In genomic region chr14:58663494-58664111, GRCh38 we compare ENCODE assay signal across 10 cellular contexts. TPM values are rescaled to one million over a fixed set of nuclear protein-coding genes. Genes with fewer than 3 reads are reported as not detected.
DNase-seq lines count a peak whose midpoint lies in the region; TF ChIP-seq lines count a peak whose summit lies in the region.
"Had no signal": no experiment of that assay in that cellular context is flagged by ENCODE, and none has a peak within 500 bp of the region (broad histone marks: within the 10 kb centered on the region; RNA-seq: fewer than 3 reads in every experiment).

No MANE protein-coding gene starts in this region.

- no peak for TF ChIP-seq CTCF in kidney epithelial cell (IDR thresholded peaks at IDR 0.05; ENCODE audit: insufficient read depth, low read length, poor library complexity, severe bottlenecking)

- peak; percentile 58 for DNase-seq in AG20443 (ENCODE audit: low spot score)
- peak; percentile 46 for DNase-seq in NCI-H1092 (lab: John Stamatoyannopoulos, UW)
- peak; percentile 46 to 55 for DNase-seq in SJCRH30
- DNase-seq in kidney epithelial cell (ENCODE audit: low read depth), result peak; percentile 92
- no peak for DNase-seq in stimulated activated CD4-positive, alpha-beta T cell treated with anti-CD3 and anti-CD28 coated beads, Interleukin-12 subunit alpha, Interleukin-12 subunit beta, amount 100 ng/mL, for 4 hours
- DNase-seq in D341Med (ENCODE audit: low spot score), result no peak
- DNase-seq in activated CD4-positive, alpha-beta T cell treated with anti-CD3 and anti-CD28 coated beads, Interleukin-2, amount 10 ng/mL, durations not matched to agents 7 days and 5 days, result no peak
- no peak for DNase-seq in stimulated activated CD4-positive, alpha-beta T cell treated with anti-CD3 and anti-CD28 coated beads, Interleukin-4, amount 100 ng/mL, for 24 hours
- DNase-seq: activated CD8-positive, alpha-beta T cell treated with anti-CD3 and anti-CD28 coated beads for 36 hours; right cardiac atrium had no signal

- H3K4me1 ChIP-seq in SJCRH30, result peaks cover 29% of the 10 kb centered on the region

- POLR2A ChIA-PET in activated CD4-positive, alpha-beta T cell treated with anti-CD3 and anti-CD28 coated beads, Interleukin-2, amount 10 ng/mL, durations not matched to agents 7 days and 5 days (lab: Charles Lee), result no interaction called here

- no peaks in the 10 kb centered on the region for H3K36me3 Mint-ChIP-seq in activated CD4-positive, alpha-beta T cell treated with anti-CD3 and anti-CD28 coated beads, Interleukin-2, amount 10 ng/mL, durations not matched to agents 7 days and 5 days (ENCODE audit: low read depth)

- no peak overlapping the region for H3K27ac Mint-ChIP-seq in activated CD4-positive, alpha-beta T cell treated with anti-CD3 and anti-CD28 coated beads, Interleukin-2, amount 10 ng/mL, durations not matched to agents 7 days and 5 days
- H3K27ac Mint-ChIP-seq: activated CD8-positive, alpha-beta T cell treated with anti-CD3 and anti-CD28 coated beads for 36 hours had no signal

- no peaks in the 10 kb centered on the region for H3K9me3 ChIP-seq in SJCRH30 (replicated peaks)

- H3K4me1 Mint-ChIP-seq in activated CD4-positive, alpha-beta T cell treated with anti-CD3 and anti-CD28 coated beads, Interleukin-2, amount 10 ng/mL, durations not matched to agents 7 days and 5 days, result peaks cover 19% of the 10 kb centered on the region

- no peaks in the 10 kb centered on the region for H3K27me3 Mint-ChIP-seq in activated CD4-positive, alpha-beta T cell treated with anti-CD3 and anti-CD28 coated beads, Interleukin-2, amount 10 ng/mL, durations not matched to agents 7 days and 5 days
- H3K27me3 Mint-ChIP-seq: activated CD8-positive, alpha-beta T cell treated with anti-CD3 and anti-CD28 coated beads for 36 hours had no signal

- no peaks in the 10 kb centered on the region for H3K27me3 ChIP-seq in SJCRH30
- H3K27me3 ChIP-seq in kidney epithelial cell (ENCODE audit: control insufficient read depth, insufficient read depth, low read length), result no peaks in the 10 kb centered on the region

- H3K9me3 Mint-ChIP-seq in activated CD4-positive, alpha-beta T cell treated with anti-CD3 and anti-CD28 coated beads, Interleukin-2, amount 10 ng/mL, durations not matched to agents 7 days and 5 days, result no peaks in the 10 kb centered on the region
- H3K9me3 Mint-ChIP-seq: activated CD8-positive, alpha-beta T cell treated with anti-CD3 and anti-CD28 coated beads for 36 hours had no signal

- no peaks in the 10 kb centered on the region for H3K36me3 ChIP-seq in SJCRH30
- no peaks in the 10 kb centered on the region for H3K36me3 ChIP-seq in kidney epithelial cell (ENCODE audit: control insufficient read depth, insufficient read depth, low read length)

- H3K27ac ChIP-seq in SJCRH30, result peak overlapping the region; percentile 25; the same call in 1 of the 2 replicates

- CTCF ChIA-PET in activated CD4-positive, alpha-beta T cell treated with anti-CD3 and anti-CD28 coated beads, Interleukin-2, amount 10 ng/mL, durations not matched to agents 7 days and 5 days (lab: Charles Lee), result interaction anchor here (0.9 kb wide), 1 partner anchor 29 kb away, joined by 3 read pairs; no protein-coding TSS in a partner anchor

- H3K4me3 Mint-ChIP-seq in activated CD4-positive, alpha-beta T cell treated with anti-CD3 and anti-CD28 coated beads, Interleukin-2, amount 10 ng/mL, durations not matched to agents 7 days and 5 days, result no peak overlapping the region
- H3K4me3 Mint-ChIP-seq: activated CD8-positive, alpha-beta T cell treated with anti-CD3 and anti-CD28 coated beads for 36 hours had no signal

- no peak overlapping the region for H3K4me3 ChIP-seq in SJCRH30
- H3K4me3 ChIP-seq in kidney epithelial cell (ENCODE audit: low read depth, low read length), result no peak overlapping the region

RNA-seq across cellular contexts. Expression of gene DACT1, which starts 25.8 kb away (rescaled TPM):
- 4.2 and 5.4 TPM in 2 replicates for total RNA-seq in SJCRH30 (2014; rRNA removed; shearing (Covaris generic))
- total RNA-seq in kidney epithelial cell, result 12.2 and 17.0 TPM in 2 replicates
- 1 to 10 TPM; 1.2 TPM for total RNA-seq in activated CD4-positive, alpha-beta T cell treated with anti-CD3 and anti-CD28 coated beads, Interleukin-2, amount 10 ng/mL, durations not matched to agents 7 days and 5 days

Comparison
In these comparisons a context has a peak if more than half of its experiments do, and no peak if none do; other contexts are left out.
1. DNase-seq: peak in AG20443 (single experiment), NCI-H1092 (single experiment), SJCRH30 (2 of 2) and kidney epithelial cell (single experiment); none in stimulated activated CD4-positive, alpha-beta T cell treated with anti-CD3 and anti-CD28 coated beads, Interleukin-12 subunit alpha, Interleukin-12 subunit beta, amount 100 ng/mL, for 4 hours (single experiment), D341Med (single experiment), activated CD4-positive, alpha-beta T cell treated with anti-CD3 and anti-CD28 coated beads, Interleukin-2, amount 10 ng/mL, durations not matched to agents 7 days and 5 days (single experiment) and stimulated activated CD4-positive, alpha-beta T cell treated with anti-CD3 and anti-CD28 coated beads, Interleukin-4, amount 100 ng/mL, for 24 hours (single experiment).